8 cellular contexts compared by ENCODE assay signal in genomic region chr19:41352279-41352608, GRCh38. TPM values are rescaled to one million over a fixed set of nuclear protein-coding genes. Genes with fewer than 3 reads are reported as not detected.
A peak's percentile ranks its signal among the peaks of the same experiment; 100 is the strongest.
DNase-seq lines count a peak whose midpoint lies in the region; ATAC-seq, FAIRE-seq and TF ChIP-seq lines count a peak whose summit lies in the region.

No MANE protein-coding gene starts in this region.

- no peaks in the 10 kb centered on the region for H3F3A ChIP-seq in GM23248 (ENCODE audit: insufficient read depth)

- H3K27me3 Mint-ChIP-seq in WTC11 (ENCODE audit: low read depth) = peaks cover 58% of the 10 kb centered on the region
- peaks cover 20% of the 10 kb centered on the region for H3K27me3 Mint-ChIP-seq in glutamatergic neuron (ENCODE audit: unreplicated experiment)

- CTCF ChIA-PET in WTC11 (lab: Charles Lee) = interaction anchor here (0.8 to 6.2 kb wide), 26 partner anchors 10 to 218 kb away, joined by 3 to 103 read pairs (median 6); partner anchors contain the start of genes B3GNT8, B9D2, CCDC97 and DMAC2

- H2AFZ ChIP-seq in GM23248 = peak overlapping the region; percentile 4; the same call in 1 of the 2 replicates

- H3K36me3 Mint-ChIP-seq in WTC11 (no peaks in the 10 kb centered on the region), glutamatergic neuron (ENCODE audit: unreplicated experiment) (peaks cover 5% of the 10 kb centered on the region)

- ATAC-seq in WTC11 (no peak), GM21528 (IDR thresholded peaks at IDR 0.05; ENCODE audit: low FRiP score, unreplicated experiment) (no peak)

- peak overlapping the region; percentile 76 for H3K4me2 ChIP-seq in GM23248 (ENCODE audit: unreplicated experiment)
- H3K4me2 ChIP-seq in skeletal muscle satellite cell (ENCODE audit: low read length) = peak overlapping the region; percentile 88

- POLR2A ChIA-PET in WTC11 (lab: Charles Lee) = interaction anchor here (0.6 to 1.0 kb wide), 3 partner anchors 11 to 25 kb away, joined by 3 to 4 read pairs (median 4); partner anchors contain the start of gene B9D2

- H3K9me3 Mint-ChIP-seq in WTC11 (no peaks in the 10 kb centered on the region), glutamatergic neuron (ENCODE audit: unreplicated experiment) (peaks cover 12% of the 10 kb centered on the region)

- no peak for TF ChIP-seq CTCF in WTC11 (IDR thresholded peaks at IDR 0.05)
- TF ChIP-seq CTCF in glutamatergic neuron (IDR thresholded peaks at IDR 0.05; ENCODE audit: partially characterized antibody, unreplicated experiment) = no peak

- H3K36me3 ChIP-seq in GM23248 (ENCODE audit: low read depth) = peaks cover 6% of the 10 kb centered on the region
- H3K36me3 ChIP-seq in skeletal muscle satellite cell (ENCODE audit: insufficient read depth, low read length) = peaks cover 14% of the 10 kb centered on the region

- no peak overlapping the region for H3K27ac Mint-ChIP-seq in WTC11
- no peak overlapping the region for H3K27ac Mint-ChIP-seq in glutamatergic neuron (ENCODE audit: unreplicated experiment)

- FAIRE-seq in frontal cortex (lab: Jason Lieb, UNC) = no peak

- no peaks in the 10 kb centered on the region for H4K20me1 ChIP-seq in GM23248 (ENCODE audit: insufficient read depth)

- no peaks in the 10 kb centered on the region for H3K9me2 ChIP-seq in GM23248 (ENCODE audit: insufficient read depth)

- H3K4me1 ChIP-seq in GM23248 (ENCODE audit: insufficient read depth) (peaks cover 8% of the 10 kb centered on the region; the same call in 1 of the 2 replicates), skeletal muscle satellite cell (ENCODE audit: control insufficient read depth, insufficient read depth, low read length) (peaks cover 10% of the 10 kb centered on the region)

- peak overlapping the region; percentile 66 for H3K27ac ChIP-seq in GM23248

- peaks cover 60% of the 10 kb centered on the region for H3K79me2 ChIP-seq in GM23248 (ENCODE audit: insufficient read depth)

- H3K27me3 ChIP-seq in GM23248 (replicated peaks; ENCODE audit: insufficient read depth) (no peaks in the 10 kb centered on the region), skeletal muscle satellite cell (ENCODE audit: control insufficient read depth, insufficient read depth, low read length) (no peaks in the 10 kb centered on the region)

- 0 to 1% methylated on average over 10 to 12 of the region's 12 CpGs for WGBS in GM23248 (ENCODE audit: low coverage in 1 of 2, low lambda C conversion rate in 2 of 2, missing lambda C conversion rate in 2 of 2), 2 experiments

- H3K4me3 ChIP-seq in GM23248 (peak overlapping the region; percentile 95), skeletal muscle satellite cell (ENCODE audit: low read length) (peak overlapping the region; percentile 94)

- in situ Hi-C loops in GM23248 (cut with MboI) = no loop called here

- H3K9ac ChIP-seq in GM23248 (peak overlapping the region; percentile 87), skeletal muscle satellite cell (ENCODE audit: low read depth, low read length) (peak overlapping the region; percentile 86)

- H3K4me1 Mint-ChIP-seq in WTC11 (peaks cover 18% of the 10 kb centered on the region), glutamatergic neuron (ENCODE audit: low read depth, unreplicated experiment) (peaks cover 9% of the 10 kb centered on the region)

- H3K4me3 Mint-ChIP-seq in WTC11 = peak overlapping the region; percentile 89
- peak overlapping the region; percentile 99 for H3K4me3 Mint-ChIP-seq in glutamatergic neuron (ENCODE audit: unreplicated experiment)

- H3K9me3 ChIP-seq in GM23248 (ENCODE audit: low read depth) (no peaks in the 10 kb centered on the region), skeletal muscle satellite cell (replicated peaks; ENCODE audit: low read length) (no peaks in the 10 kb centered on the region)

- DNase-seq in GM23248 (no peak), WTC11 (ENCODE audit: low spot score) (no peak), glutamatergic neuron (no peak), epidermal melanocyte (ENCODE audit: insufficient read length, low spot score) (no peak), frontal cortex (ENCODE audit: low spot score in 2 of 2) (no peak)
- DNase-seq in activated effector memory CD4-positive, alpha-beta T cell treated with anti-CD3 and anti-CD28 coated beads, Interleukin-2, amount 50 U/mL, for 16 hours = no peak

TF ChIP-seq in WTC11, 78 proteins besides CTCF, POLR2A, EP300 and RAD21:
- TF ChIP-seq SMAD4 (CRISPR knock-in tag; IDR thresholded peaks at IDR 0.05) (no peak), NR2C2 (CRISPR knock-in tag; IDR thresholded peaks at IDR 0.05) (no peak), E2F4 (CRISPR knock-in tag; IDR thresholded peaks at IDR 0.05; ENCODE audit: borderline replicate concordance, low read depth) (no peak), SP1 (CRISPR knock-in tag; conservative IDR thresholded peaks at IDR 0.05) (no peak)

RNA-seq across cellular contexts. Expression of gene TGFB1, which starts 1.5 kb away (rescaled TPM):
- total RNA-seq in GM23248 (2014; rRNA removed; shearing (Covaris generic)) = 21.4 and 23.5 TPM in 2 replicates
- polyA plus RNA-seq in GM23248 (2016; fragmentation: Nextera tagmentation; extraction: Ambion mirVana) = 12.4 and 13.9 TPM in 2 replicates
- total RNA-seq in WTC11 (2021) (10.4 to 11.8 TPM (median 11.0 TPM) in 3 replicates), glutamatergic neuron (ENCODE audit: unreplicated experiment) (26.0 TPM), frontal cortex (0.41 TPM)
- 14.4 and 18.8 TPM in 2 replicates for total RNA-seq in skeletal muscle satellite cell (2012; rRNA removed)

RNA-seq across cellular contexts. Expression of gene B9D2, which starts 11.7 kb away (rescaled TPM):
- total RNA-seq in GM23248 (2014; rRNA removed; shearing (Covaris generic)) = 8.1 and 9.6 TPM in 2 replicates
- polyA plus RNA-seq in GM23248 (2016; fragmentation: Nextera tagmentation; extraction: Ambion mirVana) = 13.2 and 13.8 TPM in 2 replicates
- 4.5 to 6.3 TPM (median 4.7 TPM) in 3 replicates for total RNA-seq in WTC11 (2021)
- 7.6 TPM for total RNA-seq in glutamatergic neuron (ENCODE audit: unreplicated experiment)
- total RNA-seq in skeletal muscle satellite cell (2012; rRNA removed) = 3.7 and 5.3 TPM in 2 replicates
- total RNA-seq in frontal cortex = 5.3 TPM

RNA-seq across cellular contexts. Expression of gene TMEM91, which starts 24.1 kb away (rescaled TPM):
- total RNA-seq in GM23248 (2014; rRNA removed; shearing (Covaris generic)) = 3.9 and 5.3 TPM in 2 replicates
- polyA plus RNA-seq in GM23248 (2016; fragmentation: Nextera tagmentation; extraction: Ambion mirVana) = 6.6 and 7.8 TPM in 2 replicates
- total RNA-seq in WTC11 (2021) (5.3 to 6.0 TPM (median 5.3 TPM) in 3 replicates), glutamatergic neuron (ENCODE audit: unreplicated experiment) (52.6 TPM), frontal cortex (6.5 TPM)
- total RNA-seq in skeletal muscle satellite cell (2012; rRNA removed) = 3.8 and 5.7 TPM in 2 replicates

RNA-seq across cellular contexts. Expression of gene CCDC97, which starts 42.3 kb away (rescaled TPM):
- 5.2 and 5.9 TPM in 2 replicates for total RNA-seq in GM23248 (2014; rRNA removed; shearing (Covaris generic))
- polyA plus RNA-seq in GM23248 (2016; fragmentation: Nextera tagmentation; extraction: Ambion mirVana) = 11.4 and 12.3 TPM in 2 replicates
- total RNA-seq in WTC11 (2021) (29.7 to 31.4 TPM (median 30.8 TPM) in 3 replicates), glutamatergic neuron (ENCODE audit: unreplicated experiment) (36.7 TPM), frontal cortex (4.1 TPM)
- 5.8 and 6.6 TPM in 2 replicates for total RNA-seq in skeletal muscle satellite cell (2012; rRNA removed)

RNA-seq across cellular contexts. Expression of gene EXOSC5, which starts 44.9 kb away (rescaled TPM):
- 20.7 and 21.4 TPM in 2 replicates for total RNA-seq in GM23248 (2014; rRNA removed; shearing (Covaris generic))
- 26.4 and 29.4 TPM in 2 replicates for polyA plus RNA-seq in GM23248 (2016; fragmentation: Nextera tagmentation; extraction: Ambion mirVana)
- total RNA-seq in WTC11 (2021) (56.4 to 60.3 TPM (median 56.6 TPM) in 3 replicates), glutamatergic neuron (ENCODE audit: unreplicated experiment) (18.2 TPM), frontal cortex (14.7 TPM)
- 21.0 and 24.1 TPM in 2 replicates for total RNA-seq in skeletal muscle satellite cell (2012; rRNA removed)
